In genomic region chr13:107864543-107865460, GRCh38 we compare ENCODE assay signal across 8 cellular contexts.
DNase-seq lines count a peak whose midpoint lies in the region; ATAC-seq, FAIRE-seq and TF ChIP-seq lines count a peak whose summit lies in the region.

No MANE protein-coding gene starts in this region.

- H3K4me1 ChIP-seq in adipocyte (ENCODE audit: control insufficient read depth, insufficient read depth, low read length) = peaks cover 9% of the 10 kb centered on the region

- peaks cover 27% of the 10 kb centered on the region for H3K27me3 ChIP-seq in adipocyte (replicated peaks; ENCODE audit: control insufficient read depth, insufficient read depth, low read length)

- H3K36me3 ChIP-seq in adipocyte (ENCODE audit: control insufficient read depth, insufficient read depth, low read length, severe bottlenecking) = no peaks in the 10 kb centered on the region

- no peak for FAIRE-seq in GM19239 (lab: Jason Lieb, UNC)

- TF ChIP-seq POLR2A in GM18505 (IDR thresholded peaks at IDR 0.05; ENCODE audit: borderline replicate concordance, extremely low read depth, insufficient read depth, insufficient read length) = no peak

- no peak overlapping the region for H3K9ac ChIP-seq in adipocyte (ENCODE audit: low read length)

- ATAC-seq in GM18505 (IDR thresholded peaks at IDR 0.05; ENCODE audit: unreplicated experiment) = no peak
- ATAC-seq in HG03565 (IDR thresholded peaks at IDR 0.05; ENCODE audit: unreplicated experiment) = no peak

- no peak overlapping the region for H3K4me3 ChIP-seq in adipocyte (ENCODE audit: low read length)

- H3K9me3 ChIP-seq in adipocyte (ENCODE audit: control insufficient read depth, low read length) = no peaks in the 10 kb centered on the region

- DNase-seq in DMS79 (lab: John Stamatoyannopoulos, UW) = peak; percentile 34
- DNase-seq in M059J (ENCODE audit: low read depth) = peak; percentile 19
- DNase-seq in adipocyte (ENCODE audit: low read depth) = peak; percentile 88
- DNase-seq in kidney tubule cell (ENCODE audit: low spot score) = peak; percentile 55
- DNase-seq in GM19239 (ENCODE audit: insufficient read length, low spot score) = no peak
- no peak for DNase-seq in activated T-cell treated with anti-CD3 and anti-CD28 coated beads for 4 hours

Comparison
In these comparisons a context has a peak if more than half of its experiments do, and no peak if none do; other contexts are left out.
1. DNase-seq: peak in DMS79 (single experiment), M059J (single experiment), adipocyte (single experiment) and kidney tubule cell (single experiment); none in GM19239 (single experiment) and activated T-cell treated with anti-CD3 and anti-CD28 coated beads for 4 hours (single experiment).